ENCODE assay signal across 18 cellular contexts in the genomic region with DNA sequence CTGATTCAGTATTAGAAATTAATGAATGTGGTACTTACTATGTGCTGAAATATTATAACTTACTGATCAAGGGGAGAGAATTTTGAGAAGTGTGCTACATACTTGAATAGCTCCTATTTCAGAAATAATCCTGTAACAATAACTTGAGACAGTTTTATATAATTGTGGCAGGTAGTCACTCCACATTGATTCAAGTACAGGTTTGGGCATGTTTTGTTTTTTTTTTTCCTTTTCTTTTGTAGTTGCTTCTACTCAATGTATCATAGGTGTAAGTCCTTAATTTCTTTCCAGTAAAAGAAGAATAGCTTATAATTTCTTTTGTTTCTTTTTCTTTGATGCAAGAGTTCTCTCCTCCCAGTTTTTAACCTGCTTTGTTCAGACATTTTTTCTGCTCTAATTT.
DNase-seq lines count a peak whose midpoint lies in the region; ATAC-seq, FAIRE-seq and TF ChIP-seq lines count a peak whose summit lies in the region.
"Had no signal": no experiment of that assay in that cellular context is flagged by ENCODE, and none has a peak within 500 bp of the region (broad histone marks: within the 10 kb centered on the region; RNA-seq: fewer than 3 reads in every experiment).

No MANE protein-coding gene starts in this region.

- DNase-seq in NCI-H2107 treated with DMSO at 0.1 percent for 48 hours (lab: John Stamatoyannopoulos, UW; ENCODE audit: unreplicated experiment) (peak; percentile 39), NCI-H2107 (lab: John Stamatoyannopoulos, UW) (no peak), NCI-H1105 treated with DMSO at 0.1 percent for 48 hours (lab: John Stamatoyannopoulos, UW) (peak; percentile 66), bronchial epithelial cell (ENCODE audit: low read depth) (peak; percentile 90), foreskin keratinocyte (peak in 1 of 2 donors; percentile 54), RCC 7860 (ENCODE audit: low spot score) (no peak)
- DNase-seq in activated CD4-positive, alpha-beta T cell treated with anti-CD3 and anti-CD28 coated beads, Interleukin-2, amount 50 U/mL, for 1 hour = no peak
- DNase-seq: CD4-positive, alpha-beta memory T cell; DMS153; DMS79; GDM1 had no signal

- FAIRE-seq in bronchial epithelial cell (lab: Jason Lieb, UNC) = no peak
- no peak for FAIRE-seq in RCC 7860 (lab: Jason Lieb, UNC)
- FAIRE-seq: A549, GM12892, GM18507 had no signal

- H3K4me1 ChIP-seq in foreskin keratinocyte = peaks cover 9% of the 10 kb centered on the region
- H3K4me1 ChIP-seq: BLaER1 had no signal

- H3K27ac ChIP-seq in foreskin keratinocyte = no peak overlapping the region
- H3K27ac ChIP-seq: 22Rv1, A549, BLaER1 had no signal

- H3K27me3 ChIP-seq in bronchial epithelial cell (ENCODE audit: control insufficient read depth, insufficient read depth, low read length) (no peaks in the 10 kb centered on the region), foreskin keratinocyte (no peaks in the 10 kb centered on the region)
- H3K27me3 ChIP-seq: BLaER1 had no signal

- ATAC-seq in foreskin keratinocyte (peak; percentile 64), GM21529 (IDR thresholded peaks at IDR 0.05; ENCODE audit: unreplicated experiment) (no peak)
- ATAC-seq: A549 had no signal

- no peak overlapping the region for H3K4me3 ChIP-seq in bronchial epithelial cell (ENCODE audit: low read depth, low read length)
- H3K4me3 ChIP-seq: A549, BLaER1, HAP-1 had no signal

- no peaks in the 10 kb centered on the region for H3K36me3 ChIP-seq in bronchial epithelial cell (ENCODE audit: control insufficient read depth, insufficient read depth, low read length)
- H3K36me3 ChIP-seq: BLaER1, HAP-1 had no signal

- TF ChIP-seq CTCF in bronchial epithelial cell (IDR thresholded peaks at IDR 0.05; ENCODE audit: insufficient read depth, low read length, severe bottlenecking) (no peak), foreskin keratinocyte (conservative IDR thresholded peaks at IDR 0.05) (no peak)

Comparison
In these comparisons a context has a peak if more than half of its experiments do, and no peak if none do; other contexts are left out.
1. DNase-seq: peak in NCI-H2107 treated with DMSO at 0.1 percent for 48 hours (single experiment), NCI-H1105 treated with DMSO at 0.1 percent for 48 hours (single experiment) and bronchial epithelial cell (single experiment); none in NCI-H2107 (single experiment), RCC 7860 (single experiment) and activated CD4-positive, alpha-beta T cell treated with anti-CD3 and anti-CD28 coated beads, Interleukin-2, amount 50 U/mL, for 1 hour (single experiment).